In the genomic region with DNA sequence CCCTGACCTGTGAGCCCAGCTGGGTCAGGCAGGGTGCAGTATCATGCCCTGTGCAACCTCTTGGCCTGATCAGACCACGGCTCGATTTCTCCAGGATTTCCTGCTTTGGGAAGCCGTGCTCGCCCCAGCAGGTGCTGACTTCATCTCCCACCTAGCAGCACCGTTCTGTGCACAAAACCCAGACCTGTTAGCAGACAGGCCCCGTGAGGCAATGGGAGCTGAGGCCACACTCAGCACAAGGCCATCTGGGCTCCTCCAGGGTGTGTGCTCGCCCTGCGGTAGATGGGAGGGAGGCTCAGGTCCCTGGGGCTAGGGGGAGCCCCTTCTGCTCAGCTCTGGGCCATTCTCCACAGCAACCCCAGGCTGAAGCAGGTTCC, we compare ENCODE assay signal across 1 cellular context.
TF ChIP-seq lines count a peak whose summit lies in the region.

No MANE protein-coding gene starts in this region.

TF ChIP-seq in HepG2, 621 proteins besides CTCF, POLR2A, EP300 and RAD21:
- TF ChIP-seq AKAP8 (CRISPR knock-in tag; IDR thresholded peaks at IDR 0.05) (peak; percentile 83; the same call in 1 of the 2 replicates), HIVEP1 (CRISPR knock-in tag; IDR thresholded peaks at IDR 0.05) (0 out of 2 replicates have a peak, but pooled peaks have one; percentile 37)
- TF ChIP-seq, protein P1, sequence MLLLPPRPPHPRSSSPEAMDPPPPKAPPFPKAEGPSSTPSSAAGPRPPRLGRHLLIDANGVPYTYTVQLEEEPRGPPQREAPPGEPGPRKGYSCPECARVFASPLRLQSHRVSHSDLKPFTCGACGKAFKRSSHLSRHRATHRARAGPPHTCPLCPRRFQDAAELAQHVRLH (CRISPR knock-in tag; IDR thresholded peaks at IDR 0.05; ENCODE audit: borderline replicate concordance, low read depth), result no peak
TF ChIP-seq in HepG2: peak in this region for 2.
